11 cellular contexts compared by ENCODE assay signal in the genomic region with DNA sequence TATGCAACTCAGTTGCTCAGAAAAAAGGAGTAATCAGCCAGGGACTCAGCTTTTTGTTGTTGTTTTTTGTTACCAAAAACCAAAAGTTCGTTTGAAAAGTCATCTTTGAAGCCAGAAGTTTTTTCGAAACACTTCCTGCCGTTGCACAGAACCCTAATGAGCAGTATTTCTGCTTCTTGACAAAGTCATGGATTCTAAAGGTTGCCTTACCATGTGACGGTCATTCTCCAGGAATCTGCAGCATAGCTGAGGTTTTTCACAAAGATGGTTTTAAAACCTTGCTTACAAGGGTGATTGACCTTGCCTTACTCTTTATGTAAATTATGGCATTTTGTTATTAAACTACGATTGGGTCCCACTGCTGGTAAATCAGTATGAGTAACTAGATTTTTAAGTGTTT. TPM values are rescaled to one million over a fixed set of nuclear protein-coding genes. Genes with fewer than 3 reads are reported as not detected.
A peak's percentile ranks its signal among the peaks of the same experiment; 100 is the strongest.
DNase-seq lines count a peak whose midpoint lies in the region; ATAC-seq, FAIRE-seq and TF ChIP-seq lines count a peak whose summit lies in the region.
"Had no signal": no experiment of that assay in that cellular context is flagged by ENCODE, and none has a peak within 500 bp of the region (broad histone marks: within the 10 kb centered on the region; RNA-seq: fewer than 3 reads in every experiment).

No MANE protein-coding gene starts in this region.

- WGBS in K562 (ENCODE audit: insufficient coverage, low coverage, missing lambda C conversion rate): 40% methylated on average over 5 of the region's 5 CpGs

- BruUV-seq in K562 (replicated peaks; lab: Mats Ljungman, UMichigan): no TSS peak

- TF ChIP-seq POLR2A in K562 (conservative IDR thresholded peaks at IDR 0.05): no peak

- peaks cover 15 to 16% of the 10 kb centered on the region in 2 experiments for H3K4me1 ChIP-seq in K562 (replicated peaks in 1 of 2; ENCODE audit: control insufficient read depth in 2 of 2, insufficient read depth in 2 of 2, low read length in 2 of 2)
- peaks cover 12 to 32% of the 10 kb centered on the region in 2 donors for H3K4me1 ChIP-seq in left lung
- H3K4me1 ChIP-seq in tibial artery: peaks cover 0 to 52% (median 27%) of the 10 kb centered on the region in 4 donors

- H3K36me3 ChIP-seq in K562 (ENCODE audit: control insufficient read depth, insufficient read depth, low read length) (no peaks in the 10 kb centered on the region), left lung (peaks cover 0 to 13% of the 10 kb centered on the region in 2 donors), tibial artery (peaks cover 9 to 14% (median 12%) of the 10 kb centered on the region in 3 donors)

- no peak overlapping the region for H2AFZ ChIP-seq in K562 (ENCODE audit: low read depth, low read length)

- H3K4me3 ChIP-seq in K562: no peak overlapping the region
- peak overlapping the region; percentile 61 to 85 for H3K4me3 ChIP-seq in left lung
- H3K4me3 ChIP-seq in tibial artery: peak overlapping the region; percentile 79 to 83

- H3K27ac ChIP-seq in K562 (ENCODE audit: extremely low read depth, low read depth, low read length) (no peak overlapping the region), left lung (peak overlapping the region; percentile 98), tibial artery (peak overlapping the region; percentile 98 to 99), caudate nucleus (ENCODE audit: low read depth, low read length) (no peak overlapping the region)

- CTCF ChIA-PET in K562 (lab: Yijun Ruan, JAX; ENCODE audit: low intra/inter-chr PET ratio): no interaction called here

- in situ Hi-C loops in K562 (cut with MboI): no loop called here

- TF ChIP-seq EP300 in K562 (IDR thresholded peaks at IDR 0.05; ENCODE audit: low read length): no peak

- TF ChIP-seq RAD21 in K562 (CRISPR knock-in tag; conservative IDR thresholded peaks at IDR 0.05 in 1 of 2, IDR thresholded peaks at IDR 0.05 in 1 of 2): no peak

- TF ChIP-seq CTCF in K562 (IDR thresholded peaks at IDR 0.05 in 2 of 3, conservative IDR thresholded peaks at IDR 0.05 in 1 of 3; ENCODE audit: insufficient read depth in 2 of 3, low read depth in 1 of 3, low read length in 3 of 3) (no peak), left lung (IDR thresholded peaks at IDR 0.05) (no peak), tibial artery (IDR thresholded peaks at IDR 0.05) (no peak)

- no peak overlapping the region for H3K9ac ChIP-seq in K562 (ENCODE audit: insufficient read depth in 1 of 2, low read depth in 2 of 2, low read length in 2 of 2)

- ATAC-seq in K562 (no peak), left lung (no peak), GM21576 (IDR thresholded peaks at IDR 0.05; ENCODE audit: unreplicated experiment) (no peak), GM18867 (IDR thresholded peaks at IDR 0.05; ENCODE audit: unreplicated experiment) (no peak)
- ATAC-seq: activated CD8-positive, alpha-beta T cell treated with anti-CD3 and anti-CD28 coated beads for 36 hours had no signal

- intact Hi-C loops in K562 (cut with micrococcal nuclease) (loop anchor here (10.0 kb wide), 1 partner anchor 229 kb away; no protein-coding TSS in a partner anchor), left lung (cut with DNase I) (no loop called here), tibial artery (cut with DNase I; ENCODE audit: low total_unique reads) (loop anchor here (10.0 kb wide), 2 partner anchors 581 to 811 kb away; a partner anchor contains a TSS)

- H3K9me3 ChIP-seq in K562 (replicated peaks; ENCODE audit: control insufficient read depth, insufficient read depth, low read depth, low read length): no peaks in the 10 kb centered on the region
- H3K9me3 ChIP-seq in left lung: no peaks in the 10 kb centered on the region
- H3K9me3 ChIP-seq in tibial artery: no peaks in the 10 kb centered on the region

- no peak for FAIRE-seq in K562 (lab: Jason Lieb, UNC)

- POLR2A ChIA-PET in K562 (lab: Yijun Ruan, JAX): interaction anchor here (0.6 to 1.2 kb wide), 2 partner anchors 9 to 261 kb away, joined by 3 to 6 read pairs; no protein-coding TSS in a partner anchor

- H3K4me2 ChIP-seq in K562 (ENCODE audit: insufficient read depth, low read length): no peak overlapping the region

- H4K20me1 ChIP-seq in K562 (replicated peaks; ENCODE audit: control insufficient read depth, insufficient read depth, low read length): no peaks in the 10 kb centered on the region

- DNase-seq in HS-5 (ENCODE audit: low read depth) (peak; percentile 65), K562 (ENCODE audit: extremely low read depth in 1 of 4, low spot score in 3 of 4) (no peak), left lung (no peak), tibial artery (no peak), caudate nucleus (lab: John Stamatoyannopoulos, UW) (no peak)
- no peak for DNase-seq in stimulated activated CD4-positive, alpha-beta T cell treated with anti-CD3 and anti-CD28 coated beads, Interleukin-12 subunit alpha, Interleukin-12 subunit beta, amount 100 ng/mL, for 4 hours
- DNase-seq: activated CD8-positive, alpha-beta T cell treated with anti-CD3 and anti-CD28 coated beads for 36 hours; effector CD4-positive, alpha-beta T cell; NCI-H510A had no signal

- H3K79me2 ChIP-seq in K562 (ENCODE audit: control insufficient read depth, insufficient read depth, low read length): no peaks in the 10 kb centered on the region

- no peaks in the 10 kb centered on the region for H3K9me1 ChIP-seq in K562 (ENCODE audit: control insufficient read depth, insufficient read depth, low read length)

- no peaks in the 10 kb centered on the region for H3K27me3 ChIP-seq in K562 (ENCODE audit: control insufficient read depth in 2 of 2, insufficient read depth in 2 of 2, low read length in 2 of 2)
- H3K27me3 ChIP-seq in left lung: no peaks in the 10 kb centered on the region
- no peaks in the 10 kb centered on the region for H3K27me3 ChIP-seq in tibial artery

TF ChIP-seq in K562, 482 proteins besides CTCF, POLR2A, EP300 and RAD21:
- no peak for TF ChIP-seq NR2C2 (CRISPR knock-in tag; IDR thresholded peaks at IDR 0.05)
- TF ChIP-seq NR2C2 (tag; IDR thresholded peaks at IDR 0.05): 0 out of 2 replicates have a peak, but pooled peaks have one; percentile 49
- no peak for TF ChIP-seq ZC3H8 (IDR thresholded peaks at IDR 0.05)

RNA-seq across cellular contexts. Expression of a gene that starts 2.0 kb away (rescaled TPM):
- 1.4 and 1.6 TPM in 2 replicates for total RNA-seq in K562 (2011; cell fraction: chromatin; rRNA removed; ENCODE audit: low replicate concordance)
- total RNA-seq in K562 (2011; cell fraction: nucleolus; rRNA removed): 2.0 and 2.3 TPM in 2 replicates
- 2.1 and 2.3 TPM in 2 replicates for total RNA-seq in K562 (2011; cell fraction: nucleoplasm; rRNA removed)
- total RNA-seq in K562 (2014; rRNA removed) (11.6 and 16.5 TPM in 2 replicates), K562 (2014; rRNA removed; fragmentation: Illumina TruSeq; extraction: Trizol) (12.2 and 13.8 TPM in 2 replicates), K562 (2015; rRNA removed; fragmentation: Illumina TruSeq; extraction: Trizol) (15.7 and 16.6 TPM in 2 replicates), K562 (2021) (10.5 TPM in 2 replicates), left lung (10 to 100 TPM; 44.1 to 48.7 TPM)
- polyA plus RNA-seq in K562 (2011; rRNA removed) (11.7 and 27.9 TPM in 2 replicates), K562 (2014; fragmentation: Illumina TruSeq; extraction: Trizol) (7.9 and 8.4 TPM in 2 replicates), K562 (2014; fragmentation: Nextera tagmentation; extraction: Ambion mirVana) (1 to 10 TPM; 2.5 to 3.8 TPM), K562 (2014; rRNA removed) (8.6 and 11.0 TPM in 2 replicates)
- 7.0 and 16.8 TPM in 2 replicates for polyA plus RNA-seq in K562 (2011; cell fraction: cytosol; rRNA removed)
- polyA plus RNA-seq in K562 (2011; cell fraction: nucleus; rRNA removed): 2.4 and 11.5 TPM in 2 replicates
- 16.4 and 39.5 TPM in 2 replicates for polyA plus RNA-seq in K562 (2012)
- 4.1 and 11.6 TPM in 2 replicates for polyA minus RNA-seq in K562 (2011; rRNA and poly(A)+ RNA removed)
- polyA minus RNA-seq in K562 (2011; cell fraction: cytosol; rRNA and poly(A)+ RNA removed): 1.8 and 4.1 TPM in 2 replicates
- 1.6 and 4.9 TPM in 2 replicates for polyA minus RNA-seq in K562 (2011; cell fraction: nucleus; rRNA and poly(A)+ RNA removed)

RNA-seq across cellular contexts. Expression of a gene that starts 53.2 kb away (rescaled TPM):
- total RNA-seq in K562 (2011; cell fraction: chromatin; rRNA removed; ENCODE audit: low replicate concordance): not detected in 2 replicates
- not detected in 2 replicates for total RNA-seq in K562 (2011; cell fraction: nucleolus; rRNA removed)
- not detected in 2 replicates for total RNA-seq in K562 (2011; cell fraction: nucleoplasm; rRNA removed)
- total RNA-seq in K562 (2014; rRNA removed) (not detected in 2 replicates), K562 (2014; rRNA removed; fragmentation: Illumina TruSeq; extraction: Trizol) (not detected in 2 replicates), K562 (2015; rRNA removed; fragmentation: Illumina TruSeq; extraction: Trizol) (not detected in 2 replicates), K562 (2021) (not detected in 2 replicates), left lung (1 to 10 TPM in 1 of 2 donors, not detected in 1; 1.3 TPM)
- polyA plus RNA-seq in K562 (2011; rRNA removed) (not detected in 2 replicates), K562 (2014; fragmentation: Illumina TruSeq; extraction: Trizol) (not detected in 2 replicates), K562 (2014; fragmentation: Nextera tagmentation; extraction: Ambion mirVana) (not detected), K562 (2014; rRNA removed) (not detected in 2 replicates)
- polyA plus RNA-seq in K562 (2011; cell fraction: cytosol; rRNA removed): not detected in 2 replicates
- polyA plus RNA-seq in K562 (2011; cell fraction: nucleus; rRNA removed): not detected in 2 replicates
- polyA plus RNA-seq in K562 (2012): 0.06 TPM in 1 of 2 replicates, not detected in the other
- not detected in 2 replicates for polyA minus RNA-seq in K562 (2011; rRNA and poly(A)+ RNA removed)
- polyA minus RNA-seq in K562 (2011; cell fraction: cytosol; rRNA and poly(A)+ RNA removed): not detected in 2 replicates
- not detected in 2 replicates for polyA minus RNA-seq in K562 (2011; cell fraction: nucleus; rRNA and poly(A)+ RNA removed)
- total RNA-seq: activated CD8-positive, alpha-beta T cell treated with anti-CD3 and anti-CD28 coated beads for 36 hours had no signal

Comparison
In these comparisons a context has a peak if more than half of its experiments do, and no peak if none do; other contexts are left out.
1. H3K27ac ChIP-seq: peak in left lung (2 of 2) and tibial artery (2 of 2); none in K562 (single experiment) and caudate nucleus (single experiment).
2. intact Hi-C loops: an anchor here in K562 (10.0 kb wide) and tibial artery (10.0 kb wide); none called in left lung.